In the genomic region with DNA sequence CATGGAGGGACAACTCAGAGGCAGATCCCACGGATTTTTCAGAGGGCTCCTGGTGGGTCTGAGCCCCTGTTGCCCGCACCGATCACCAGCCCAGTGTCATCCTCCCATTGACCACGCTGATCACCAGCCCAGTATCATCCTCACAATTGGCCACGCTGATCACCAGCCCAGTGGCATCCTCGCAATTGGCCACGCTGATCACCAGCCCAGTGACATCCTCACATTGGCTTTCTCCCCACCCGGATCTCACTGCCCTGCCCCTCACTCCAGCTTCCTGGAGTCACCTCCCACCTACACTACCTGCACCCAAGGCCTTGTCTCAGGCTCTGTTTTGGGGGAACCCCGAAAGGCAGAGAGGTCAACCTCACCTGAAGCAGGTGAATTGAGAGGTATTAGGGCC, we compare ENCODE assay signal across 12 cellular contexts.
"Had no signal": no experiment of that assay in that cellular context is flagged by ENCODE, and none has a peak within 500 bp of the region (broad histone marks: within the 10 kb centered on the region; RNA-seq: fewer than 3 reads in every experiment).

No MANE protein-coding gene starts in this region.

- H3K9me3 ChIP-seq: SJSA1, upper lobe of left lung had no signal

- H3K36me3 ChIP-seq: SJSA1, upper lobe of left lung had no signal

- H3K4me1 ChIP-seq: SJSA1 had no signal

- DNase-seq: activated CD4-positive, alpha-beta T cell treated with anti-CD3 and anti-CD28 coated beads, Interleukin-2, amount 50 U/mL, for 48 hours; activated gamma-delta T cell treated with Interleukin-2 at 50 U/mL for 16 hours; activated naive CD8-positive, alpha-beta T cell treated with anti-CD3 and anti-CD28 coated beads for 36 hours; activated T-cell treated with anti-CD3 and anti-CD28 coated beads, Interleukin-2, amount 50 U/mL, for 4 hours; anterior cingulate cortex; effector memory CD4-positive, alpha-beta T cell; hypothalamus; stimulated activated CD4-positive, alpha-beta T cell treated with anti-CD3 and anti-CD28 coated beads, Interleukin-4, amount 100 ng/mL, for 4 hours had no signal

- H3K27ac ChIP-seq: epithelial cell of prostate, SJSA1 had no signal

- H3K27ac Mint-ChIP-seq: activated naive CD8-positive, alpha-beta T cell treated with anti-CD3 and anti-CD28 coated beads for 36 hours; natural killer cell treated with Interleukin-12 subunit alpha and Interleukin-12 subunit beta and Interleukin-15 and Interleukin-18, amount 100 ng/mL, for 72 hours had no signal

- H3K4me3 Mint-ChIP-seq: activated naive CD8-positive, alpha-beta T cell treated with anti-CD3 and anti-CD28 coated beads for 36 hours; activated T-cell treated with anti-CD3 and anti-CD28 coated beads, Interleukin-2, amount 50 U/mL, for 4 hours; natural killer cell treated with Interleukin-12 subunit alpha and Interleukin-12 subunit beta and Interleukin-15 and Interleukin-18, amount 100 ng/mL, for 72 hours had no signal

- H3K27me3 ChIP-seq: upper lobe of left lung had no signal

- H3K9me3 Mint-ChIP-seq: activated naive CD8-positive, alpha-beta T cell treated with anti-CD3 and anti-CD28 coated beads for 36 hours; activated T-cell treated with anti-CD3 and anti-CD28 coated beads, Interleukin-2, amount 50 U/mL, for 4 hours; natural killer cell treated with Interleukin-12 subunit alpha and Interleukin-12 subunit beta and Interleukin-15 and Interleukin-18, amount 100 ng/mL, for 72 hours had no signal

- H3K4me3 ChIP-seq: SJSA1, upper lobe of left lung had no signal

- H3K36me3 Mint-ChIP-seq: activated naive CD8-positive, alpha-beta T cell treated with anti-CD3 and anti-CD28 coated beads for 36 hours; natural killer cell treated with Interleukin-12 subunit alpha and Interleukin-12 subunit beta and Interleukin-15 and Interleukin-18, amount 100 ng/mL, for 72 hours had no signal

- H3K27me3 Mint-ChIP-seq: activated naive CD8-positive, alpha-beta T cell treated with anti-CD3 and anti-CD28 coated beads for 36 hours; natural killer cell treated with Interleukin-12 subunit alpha and Interleukin-12 subunit beta and Interleukin-15 and Interleukin-18, amount 100 ng/mL, for 72 hours had no signal
